ENCODE assay signal across 1 cellular context in the genomic region with DNA sequence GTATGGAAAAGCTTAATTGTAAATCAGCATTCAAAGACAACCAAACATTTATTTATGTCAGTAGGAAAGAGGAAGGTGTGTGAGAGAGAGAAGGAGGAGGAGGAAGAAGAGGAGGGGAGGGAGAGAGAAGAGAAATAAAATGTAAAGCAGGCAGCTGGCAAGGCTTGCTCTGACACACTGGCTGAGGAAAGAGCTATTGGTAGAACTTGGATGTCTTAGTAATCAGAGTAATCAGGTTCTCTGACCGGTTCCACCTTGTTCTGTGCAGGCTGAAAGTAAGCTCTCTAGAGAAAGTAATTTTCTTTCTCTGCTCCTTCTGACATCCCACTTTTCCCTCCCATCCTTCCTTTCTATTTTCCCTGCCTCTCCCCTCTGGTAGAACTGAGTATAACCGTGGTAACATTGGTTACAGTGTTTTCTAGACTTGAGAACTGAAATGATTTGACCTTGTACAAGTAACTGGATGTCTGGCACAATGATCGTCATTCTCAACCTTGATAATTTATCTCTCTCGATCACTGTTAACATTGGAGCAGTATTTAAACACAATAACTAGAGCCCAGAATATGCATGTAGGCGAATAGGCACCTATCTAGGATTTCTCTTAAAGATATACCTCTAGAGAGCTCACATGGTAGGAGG.
TF ChIP-seq lines count a peak whose summit lies in the region.

No MANE protein-coding gene starts in this region.

TF ChIP-seq in GM23338, 12 proteins besides CTCF, POLR2A, EP300 and RAD21 (continued from another document):
- TF ChIP-seq, protein P1, sequence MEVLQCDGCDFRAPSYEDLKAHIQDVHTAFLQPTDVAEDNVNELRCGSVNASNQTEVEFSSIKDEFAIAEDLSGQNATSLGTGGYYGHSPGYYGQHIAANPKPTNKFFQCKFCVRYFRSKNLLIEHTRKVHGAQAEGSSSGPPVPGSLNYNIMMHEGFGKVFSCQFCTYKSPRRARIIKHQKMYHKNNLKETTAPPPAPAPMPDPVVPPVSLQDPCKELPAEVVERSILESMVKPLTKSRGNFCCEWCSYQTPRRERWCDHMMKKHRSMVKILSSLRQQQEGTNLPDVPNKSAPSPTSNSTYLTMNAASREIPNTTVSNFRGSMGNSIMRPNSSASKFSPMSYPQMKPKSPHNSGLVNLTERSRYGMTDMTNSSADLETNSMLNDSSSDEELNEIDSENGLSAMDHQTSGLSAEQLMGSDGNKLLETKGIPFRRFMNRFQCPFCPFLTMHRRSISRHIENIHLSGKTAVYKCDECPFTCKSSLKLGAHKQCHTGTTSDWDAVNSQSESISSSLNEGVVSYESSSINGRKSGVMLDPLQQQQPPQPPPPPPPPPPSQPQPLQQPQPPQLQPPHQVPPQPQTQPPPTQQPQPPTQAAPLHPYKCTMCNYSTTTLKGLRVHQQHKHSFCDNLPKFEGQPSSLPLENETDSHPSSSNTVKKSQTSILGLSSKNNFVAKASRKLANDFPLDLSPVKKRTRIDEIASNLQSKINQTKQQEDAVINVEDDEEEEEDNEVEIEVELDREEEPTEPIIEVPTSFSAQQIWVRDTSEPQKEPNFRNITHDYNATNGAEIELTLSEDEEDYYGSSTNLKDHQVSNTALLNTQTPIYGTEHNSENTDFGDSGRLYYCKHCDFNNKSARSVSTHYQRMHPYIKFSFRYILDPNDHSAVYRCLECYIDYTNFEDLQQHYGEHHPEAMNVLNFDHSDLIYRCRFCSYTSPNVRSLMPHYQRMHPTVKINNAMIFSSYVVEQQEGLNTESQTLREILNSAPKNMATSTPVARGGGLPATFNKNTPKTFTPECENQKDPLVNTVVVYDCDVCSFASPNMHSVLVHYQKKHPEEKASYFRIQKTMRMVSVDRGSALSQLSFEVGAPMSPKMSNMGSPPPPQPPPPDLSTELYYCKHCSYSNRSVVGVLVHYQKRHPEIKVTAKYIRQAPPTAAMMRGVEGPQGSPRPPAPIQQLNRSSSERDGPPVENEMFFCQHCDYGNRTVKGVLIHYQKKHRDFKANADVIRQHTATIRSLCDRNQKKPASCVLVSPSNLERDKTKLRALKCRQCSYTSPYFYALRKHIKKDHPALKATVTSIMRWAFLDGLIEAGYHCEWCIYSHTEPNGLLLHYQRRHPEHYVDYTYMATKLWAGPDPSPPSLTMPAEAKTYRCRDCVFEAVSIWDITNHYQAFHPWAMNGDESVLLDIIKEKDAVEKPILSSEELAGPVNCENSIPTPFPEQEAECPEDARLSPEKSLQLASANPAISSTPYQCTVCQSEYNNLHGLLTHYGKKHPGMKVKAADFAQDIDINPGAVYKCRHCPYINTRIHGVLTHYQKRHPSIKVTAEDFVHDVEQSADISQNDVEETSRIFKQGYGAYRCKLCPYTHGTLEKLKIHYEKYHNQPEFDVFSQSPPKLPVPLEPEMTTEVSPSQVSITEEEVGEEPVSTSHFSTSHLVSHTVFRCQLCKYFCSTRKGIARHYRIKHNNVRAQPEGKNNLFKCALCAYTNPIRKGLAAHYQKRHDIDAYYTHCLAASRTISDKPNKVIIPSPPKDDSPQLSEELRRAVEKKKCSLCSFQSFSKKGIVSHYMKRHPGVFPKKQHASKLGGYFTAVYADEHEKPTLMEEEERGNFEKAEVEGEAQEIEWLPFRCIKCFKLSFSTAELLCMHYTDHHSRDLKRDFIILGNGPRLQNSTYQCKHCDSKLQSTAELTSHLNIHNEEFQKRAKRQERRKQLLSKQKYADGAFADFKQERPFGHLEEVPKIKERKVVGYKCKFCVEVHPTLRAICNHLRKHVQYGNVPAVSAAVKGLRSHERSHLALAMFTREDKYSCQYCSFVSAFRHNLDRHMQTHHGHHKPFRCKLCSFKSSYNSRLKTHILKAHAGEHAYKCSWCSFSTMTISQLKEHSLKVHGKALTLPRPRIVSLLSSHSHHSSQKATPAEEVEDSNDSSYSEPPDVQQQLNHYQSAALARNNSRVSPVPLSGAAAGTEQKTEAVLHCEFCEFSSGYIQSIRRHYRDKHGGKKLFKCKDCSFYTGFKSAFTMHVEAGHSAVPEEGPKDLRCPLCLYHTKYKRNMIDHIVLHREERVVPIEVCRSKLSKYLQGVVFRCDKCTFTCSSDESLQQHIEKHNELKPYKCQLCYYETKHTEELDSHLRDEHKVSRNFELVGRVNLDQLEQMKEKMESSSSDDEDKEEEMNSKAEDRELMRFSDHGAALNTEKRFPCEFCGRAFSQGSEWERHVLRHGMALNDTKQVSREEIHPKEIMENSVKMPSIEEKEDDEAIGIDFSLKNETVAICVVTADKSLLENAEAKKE (CRISPR knock-in tag; IDR thresholded peaks at IDR 0.05), result no peak
- TF ChIP-seq CREB1 (CRISPR knock-in tag; IDR thresholded peaks at IDR 0.05; ENCODE audit: low read depth) (no peak), STAT1 (IDR thresholded peaks at IDR 0.05; ENCODE audit: unreplicated experiment) (no peak)
